Comparison of ENCODE assay signal across 8 cellular contexts in the genomic region with DNA sequence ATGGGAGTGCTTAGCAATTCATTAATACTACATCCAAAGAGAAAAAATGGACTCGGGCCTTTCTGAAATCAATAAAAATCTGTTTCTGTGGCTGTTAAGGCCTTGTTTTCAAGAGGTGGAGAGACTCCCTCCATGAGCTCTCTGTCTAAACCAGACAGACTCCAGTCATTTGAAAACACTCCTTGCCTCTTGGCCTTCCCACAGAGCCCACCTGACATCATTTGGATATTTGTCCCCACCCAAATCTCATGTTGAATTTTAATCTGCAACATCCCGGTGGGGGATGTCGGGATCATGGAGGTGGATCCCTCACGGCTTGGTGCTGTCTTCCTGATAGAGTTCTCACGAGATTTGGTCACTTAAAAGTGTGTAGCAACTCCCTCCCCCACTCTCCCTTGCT.
"Had no signal": no experiment of that assay in that cellular context is flagged by ENCODE, and none has a peak within 500 bp of the region (broad histone marks: within the 10 kb centered on the region; RNA-seq: fewer than 3 reads in every experiment).

No MANE protein-coding gene starts in this region.

- H3K9me3 ChIP-seq: HAP-1 had no signal

- DNase-seq: GM23248, GOT3, H7, H9, HCEC 1CT, HFFc6 had no signal

- H3K4me3 ChIP-seq: GM23248, GM23338, HAP-1 had no signal

- H3K36me3 ChIP-seq: HAP-1 had no signal

- H3K4me1 ChIP-seq: HAP-1 had no signal

- H3K27ac ChIP-seq: GM23248 had no signal
